ENCODE assay signal across 1 cellular context in genomic region chr3:122021811-122022401, GRCh38.
TF ChIP-seq lines count a peak whose summit lies in the region.

Gene ILDR1, minus strand, starts transcription at chr3:122022247. Its CDS starts 170 bp downstream, at chr3:122022077.

TF ChIP-seq in HCT116, 20 proteins besides CTCF, POLR2A, EP300 and RAD21 (continued from another document):
- no peak for TF ChIP-seq ZBTB33 (IDR thresholded peaks at IDR 0.05; ENCODE audit: extremely low read depth, insufficient replicate concordance, low read length)
- peak; percentile 41 for TF ChIP-seq ZFX (IDR thresholded peaks at IDR 0.05)
- TF ChIP-seq ELF1 (IDR thresholded peaks at IDR 0.05; ENCODE audit: borderline replicate concordance, low read depth) = no peak
- TF ChIP-seq ZNF274 (IDR thresholded peaks at IDR 0.05; ENCODE audit: low read depth, low read length) = no peak
- TF ChIP-seq EZH2 (IDR thresholded peaks at IDR 0.05) = no peak
- TF ChIP-seq SP1 (IDR thresholded peaks at IDR 0.05; ENCODE audit: low read depth) = 0 out of 2 replicates have a peak, but pooled peaks have one; percentile 15
- no peak for TF ChIP-seq REST (IDR thresholded peaks at IDR 0.05; ENCODE audit: low read depth)
- no peak; the same call in 1 of the 2 replicates for TF ChIP-seq SIN3A (IDR thresholded peaks at IDR 0.05; ENCODE audit: low read depth)
- no peak for TF ChIP-seq FOSL1 (IDR thresholded peaks at IDR 0.05; ENCODE audit: low read depth)
- peak; percentile 73 for TF ChIP-seq POLR2AphosphoS5 (IDR thresholded peaks at IDR 0.05; ENCODE audit: low read depth, low read length)
- peak; percentile 88 for TF ChIP-seq EGR1 (IDR thresholded peaks at IDR 0.05; ENCODE audit: low read depth)
- no peak for TF ChIP-seq ATF3 (IDR thresholded peaks at IDR 0.05)
- TF ChIP-seq CBX3 (IDR thresholded peaks at IDR 0.05; ENCODE audit: low read depth) = no peak
- TF ChIP-seq EZH2phosphoT487 (IDR thresholded peaks at IDR 0.05; ENCODE audit: borderline replicate concordance) = no peak
- TF ChIP-seq TCF7L2 (IDR thresholded peaks at IDR 0.05; ENCODE audit: borderline replicate concordance, extremely low read depth, insufficient read depth, insufficient read length) = no peak
- peak; percentile 61 for TF ChIP-seq MAX (IDR thresholded peaks at IDR 0.05)
- no peak for TF ChIP-seq CEBPB (IDR thresholded peaks at IDR 0.05; ENCODE audit: low read depth)
- no peak for TF ChIP-seq SRF (IDR thresholded peaks at IDR 0.05; ENCODE audit: low read depth)
- no peak for TF ChIP-seq YY1 (IDR thresholded peaks at IDR 0.05; ENCODE audit: extremely low read depth, insufficient replicate concordance, low read depth, low read length)
